1 cellular context compared by ENCODE assay signal in the genomic region with DNA sequence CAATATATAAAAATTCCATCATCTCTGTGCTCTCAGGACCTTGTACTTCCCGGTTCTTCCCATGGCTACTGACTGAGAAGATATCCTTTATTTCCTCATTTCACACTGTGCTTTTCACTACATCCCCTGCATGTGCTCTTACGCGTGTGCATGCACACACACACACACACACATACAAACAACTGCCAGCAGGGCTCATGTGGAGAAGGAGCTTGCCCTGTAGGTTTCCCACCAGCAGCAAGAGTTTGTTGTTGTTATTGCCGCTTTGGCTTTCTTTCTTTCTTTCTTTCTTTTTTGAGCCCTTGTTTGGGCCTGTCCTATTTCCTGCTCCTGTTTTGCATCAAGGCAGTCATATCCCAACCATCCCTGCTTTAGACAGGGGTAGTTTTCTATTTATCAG.
TF ChIP-seq lines count a peak whose summit lies in the region.

No MANE protein-coding gene starts in this region.

TF ChIP-seq in H1, 55 proteins besides CTCF, POLR2A, EP300 and RAD21 (continued from another document):
- TF ChIP-seq, protein P1, sequence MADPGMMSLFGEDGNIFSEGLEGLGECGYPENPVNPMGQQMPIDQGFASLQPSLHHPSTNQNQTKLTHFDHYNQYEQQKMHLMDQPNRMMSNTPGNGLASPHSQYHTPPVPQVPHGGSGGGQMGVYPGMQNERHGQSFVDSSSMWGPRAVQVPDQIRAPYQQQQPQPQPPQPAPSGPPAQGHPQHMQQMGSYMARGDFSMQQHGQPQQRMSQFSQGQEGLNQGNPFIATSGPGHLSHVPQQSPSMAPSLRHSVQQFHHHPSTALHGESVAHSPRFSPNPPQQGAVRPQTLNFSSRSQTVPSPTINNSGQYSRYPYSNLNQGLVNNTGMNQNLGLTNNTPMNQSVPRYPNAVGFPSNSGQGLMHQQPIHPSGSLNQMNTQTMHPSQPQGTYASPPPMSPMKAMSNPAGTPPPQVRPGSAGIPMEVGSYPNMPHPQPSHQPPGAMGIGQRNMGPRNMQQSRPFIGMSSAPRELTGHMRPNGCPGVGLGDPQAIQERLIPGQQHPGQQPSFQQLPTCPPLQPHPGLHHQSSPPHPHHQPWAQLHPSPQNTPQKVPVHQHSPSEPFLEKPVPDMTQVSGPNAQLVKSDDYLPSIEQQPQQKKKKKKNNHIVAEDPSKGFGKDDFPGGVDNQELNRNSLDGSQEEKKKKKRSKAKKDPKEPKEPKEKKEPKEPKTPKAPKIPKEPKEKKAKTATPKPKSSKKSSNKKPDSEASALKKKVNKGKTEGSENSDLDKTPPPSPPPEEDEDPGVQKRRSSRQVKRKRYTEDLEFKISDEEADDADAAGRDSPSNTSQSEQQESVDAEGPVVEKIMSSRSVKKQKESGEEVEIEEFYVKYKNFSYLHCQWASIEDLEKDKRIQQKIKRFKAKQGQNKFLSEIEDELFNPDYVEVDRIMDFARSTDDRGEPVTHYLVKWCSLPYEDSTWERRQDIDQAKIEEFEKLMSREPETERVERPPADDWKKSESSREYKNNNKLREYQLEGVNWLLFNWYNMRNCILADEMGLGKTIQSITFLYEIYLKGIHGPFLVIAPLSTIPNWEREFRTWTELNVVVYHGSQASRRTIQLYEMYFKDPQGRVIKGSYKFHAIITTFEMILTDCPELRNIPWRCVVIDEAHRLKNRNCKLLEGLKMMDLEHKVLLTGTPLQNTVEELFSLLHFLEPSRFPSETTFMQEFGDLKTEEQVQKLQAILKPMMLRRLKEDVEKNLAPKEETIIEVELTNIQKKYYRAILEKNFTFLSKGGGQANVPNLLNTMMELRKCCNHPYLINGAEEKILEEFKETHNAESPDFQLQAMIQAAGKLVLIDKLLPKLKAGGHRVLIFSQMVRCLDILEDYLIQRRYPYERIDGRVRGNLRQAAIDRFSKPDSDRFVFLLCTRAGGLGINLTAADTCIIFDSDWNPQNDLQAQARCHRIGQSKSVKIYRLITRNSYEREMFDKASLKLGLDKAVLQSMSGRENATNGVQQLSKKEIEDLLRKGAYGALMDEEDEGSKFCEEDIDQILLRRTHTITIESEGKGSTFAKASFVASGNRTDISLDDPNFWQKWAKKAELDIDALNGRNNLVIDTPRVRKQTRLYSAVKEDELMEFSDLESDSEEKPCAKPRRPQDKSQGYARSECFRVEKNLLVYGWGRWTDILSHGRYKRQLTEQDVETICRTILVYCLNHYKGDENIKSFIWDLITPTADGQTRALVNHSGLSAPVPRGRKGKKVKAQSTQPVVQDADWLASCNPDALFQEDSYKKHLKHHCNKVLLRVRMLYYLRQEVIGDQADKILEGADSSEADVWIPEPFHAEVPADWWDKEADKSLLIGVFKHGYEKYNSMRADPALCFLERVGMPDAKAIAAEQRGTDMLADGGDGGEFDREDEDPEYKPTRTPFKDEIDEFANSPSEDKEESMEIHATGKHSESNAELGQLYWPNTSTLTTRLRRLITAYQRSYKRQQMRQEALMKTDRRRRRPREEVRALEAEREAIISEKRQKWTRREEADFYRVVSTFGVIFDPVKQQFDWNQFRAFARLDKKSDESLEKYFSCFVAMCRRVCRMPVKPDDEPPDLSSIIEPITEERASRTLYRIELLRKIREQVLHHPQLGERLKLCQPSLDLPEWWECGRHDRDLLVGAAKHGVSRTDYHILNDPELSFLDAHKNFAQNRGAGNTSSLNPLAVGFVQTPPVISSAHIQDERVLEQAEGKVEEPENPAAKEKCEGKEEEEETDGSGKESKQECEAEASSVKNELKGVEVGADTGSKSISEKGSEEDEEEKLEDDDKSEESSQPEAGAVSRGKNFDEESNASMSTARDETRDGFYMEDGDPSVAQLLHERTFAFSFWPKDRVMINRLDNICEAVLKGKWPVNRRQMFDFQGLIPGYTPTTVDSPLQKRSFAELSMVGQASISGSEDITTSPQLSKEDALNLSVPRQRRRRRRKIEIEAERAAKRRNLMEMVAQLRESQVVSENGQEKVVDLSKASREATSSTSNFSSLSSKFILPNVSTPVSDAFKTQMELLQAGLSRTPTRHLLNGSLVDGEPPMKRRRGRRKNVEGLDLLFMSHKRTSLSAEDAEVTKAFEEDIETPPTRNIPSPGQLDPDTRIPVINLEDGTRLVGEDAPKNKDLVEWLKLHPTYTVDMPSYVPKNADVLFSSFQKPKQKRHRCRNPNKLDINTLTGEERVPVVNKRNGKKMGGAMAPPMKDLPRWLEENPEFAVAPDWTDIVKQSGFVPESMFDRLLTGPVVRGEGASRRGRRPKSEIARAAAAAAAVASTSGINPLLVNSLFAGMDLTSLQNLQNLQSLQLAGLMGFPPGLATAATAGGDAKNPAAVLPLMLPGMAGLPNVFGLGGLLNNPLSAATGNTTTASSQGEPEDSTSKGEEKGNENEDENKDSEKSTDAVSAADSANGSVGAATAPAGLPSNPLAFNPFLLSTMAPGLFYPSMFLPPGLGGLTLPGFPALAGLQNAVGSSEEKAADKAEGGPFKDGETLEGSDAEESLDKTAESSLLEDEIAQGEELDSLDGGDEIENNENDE (IDR thresholded peaks at IDR 0.05; ENCODE audit: insufficient replicate concordance, low read length), result no peak
- TF ChIP-seq CBX8 (IDR thresholded peaks at IDR 0.05; ENCODE audit: borderline replicate concordance, low read depth, low read length) (no peak), SAP30 (IDR thresholded peaks at IDR 0.05; ENCODE audit: insufficient read depth, insufficient replicate concordance, low read length) (no peak), JUN (IDR thresholded peaks at IDR 0.05; ENCODE audit: low read depth, low read length) (no peak), KDM5A (IDR thresholded peaks at IDR 0.05; ENCODE audit: low read length) (no peak), EGR1 (IDR thresholded peaks at IDR 0.05; ENCODE audit: borderline replicate concordance, low read depth, low read length) (no peak), POLR2AphosphoS5 (IDR thresholded peaks at IDR 0.05; ENCODE audit: low read depth, low read length) (no peak), RFX5 (IDR thresholded peaks at IDR 0.05; ENCODE audit: borderline replicate concordance, low read depth, low read length) (no peak), NANOG (IDR thresholded peaks at IDR 0.05; ENCODE audit: insufficient read depth, low read depth, low read length, poor library complexity, severe bottlenecking) (no peak), TAF1 (IDR thresholded peaks at IDR 0.05; ENCODE audit: low read depth, low read length) (no peak), GABPA (IDR thresholded peaks at IDR 0.05; ENCODE audit: borderline replicate concordance, insufficient read depth, low read length) (no peak), KDM4A (IDR thresholded peaks at IDR 0.05; ENCODE audit: low read depth, low read length, severe bottlenecking) (no peak), RNF2 (IDR thresholded peaks at IDR 0.05; ENCODE audit: borderline replicate concordance, low read depth, low read length, missing control alignments, poor library complexity, severe bottlenecking) (no peak), CHD1 (IDR thresholded peaks at IDR 0.05; ENCODE audit: low read depth, low read length) (no peak), TCF12 (IDR thresholded peaks at IDR 0.05; ENCODE audit: low read depth, low read length) (no peak), CBX5 (IDR thresholded peaks at IDR 0.05; ENCODE audit: low read depth, low read length) (no peak), YY1 (IDR thresholded peaks at IDR 0.05; ENCODE audit: low read depth, low read length) (no peak)
TF ChIP-seq in H1: peak in this region for 0.
